In the genomic region with DNA sequence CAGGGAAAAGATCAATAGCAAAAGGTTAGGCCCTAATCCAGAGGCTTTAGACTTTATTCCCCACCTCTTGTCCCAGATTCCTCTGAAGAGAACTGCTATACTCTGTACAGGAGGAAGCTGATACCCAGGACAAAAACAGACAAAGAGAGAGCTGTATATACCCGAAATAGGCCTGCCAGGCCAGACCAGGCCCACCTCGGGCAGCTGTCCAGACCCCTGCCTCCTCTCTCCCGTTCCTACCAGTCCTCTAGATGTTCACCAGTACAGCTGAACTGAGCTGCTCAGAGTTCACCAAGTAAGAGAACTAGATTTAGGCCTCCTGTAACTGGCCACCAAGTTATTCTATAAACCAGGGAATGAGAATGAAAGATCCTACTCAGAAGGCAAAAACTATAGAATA, we compare ENCODE assay signal across 1 cellular context.
TF ChIP-seq lines count a peak whose summit lies in the region.

No MANE protein-coding gene starts in this region.

TF ChIP-seq in GM23338, 12 proteins besides CTCF, POLR2A, EP300 and RAD21 (continued from another document):
- TF ChIP-seq, protein P1, sequence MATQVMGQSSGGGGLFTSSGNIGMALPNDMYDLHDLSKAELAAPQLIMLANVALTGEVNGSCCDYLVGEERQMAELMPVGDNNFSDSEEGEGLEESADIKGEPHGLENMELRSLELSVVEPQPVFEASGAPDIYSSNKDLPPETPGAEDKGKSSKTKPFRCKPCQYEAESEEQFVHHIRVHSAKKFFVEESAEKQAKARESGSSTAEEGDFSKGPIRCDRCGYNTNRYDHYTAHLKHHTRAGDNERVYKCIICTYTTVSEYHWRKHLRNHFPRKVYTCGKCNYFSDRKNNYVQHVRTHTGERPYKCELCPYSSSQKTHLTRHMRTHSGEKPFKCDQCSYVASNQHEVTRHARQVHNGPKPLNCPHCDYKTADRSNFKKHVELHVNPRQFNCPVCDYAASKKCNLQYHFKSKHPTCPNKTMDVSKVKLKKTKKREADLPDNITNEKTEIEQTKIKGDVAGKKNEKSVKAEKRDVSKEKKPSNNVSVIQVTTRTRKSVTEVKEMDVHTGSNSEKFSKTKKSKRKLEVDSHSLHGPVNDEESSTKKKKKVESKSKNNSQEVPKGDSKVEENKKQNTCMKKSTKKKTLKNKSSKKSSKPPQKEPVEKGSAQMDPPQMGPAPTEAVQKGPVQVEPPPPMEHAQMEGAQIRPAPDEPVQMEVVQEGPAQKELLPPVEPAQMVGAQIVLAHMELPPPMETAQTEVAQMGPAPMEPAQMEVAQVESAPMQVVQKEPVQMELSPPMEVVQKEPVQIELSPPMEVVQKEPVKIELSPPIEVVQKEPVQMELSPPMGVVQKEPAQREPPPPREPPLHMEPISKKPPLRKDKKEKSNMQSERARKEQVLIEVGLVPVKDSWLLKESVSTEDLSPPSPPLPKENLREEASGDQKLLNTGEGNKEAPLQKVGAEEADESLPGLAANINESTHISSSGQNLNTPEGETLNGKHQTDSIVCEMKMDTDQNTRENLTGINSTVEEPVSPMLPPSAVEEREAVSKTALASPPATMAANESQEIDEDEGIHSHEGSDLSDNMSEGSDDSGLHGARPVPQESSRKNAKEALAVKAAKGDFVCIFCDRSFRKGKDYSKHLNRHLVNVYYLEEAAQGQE (IDR thresholded peaks at IDR 0.05; ENCODE audit: unreplicated experiment), result no peak
- TF ChIP-seq, protein P2, sequence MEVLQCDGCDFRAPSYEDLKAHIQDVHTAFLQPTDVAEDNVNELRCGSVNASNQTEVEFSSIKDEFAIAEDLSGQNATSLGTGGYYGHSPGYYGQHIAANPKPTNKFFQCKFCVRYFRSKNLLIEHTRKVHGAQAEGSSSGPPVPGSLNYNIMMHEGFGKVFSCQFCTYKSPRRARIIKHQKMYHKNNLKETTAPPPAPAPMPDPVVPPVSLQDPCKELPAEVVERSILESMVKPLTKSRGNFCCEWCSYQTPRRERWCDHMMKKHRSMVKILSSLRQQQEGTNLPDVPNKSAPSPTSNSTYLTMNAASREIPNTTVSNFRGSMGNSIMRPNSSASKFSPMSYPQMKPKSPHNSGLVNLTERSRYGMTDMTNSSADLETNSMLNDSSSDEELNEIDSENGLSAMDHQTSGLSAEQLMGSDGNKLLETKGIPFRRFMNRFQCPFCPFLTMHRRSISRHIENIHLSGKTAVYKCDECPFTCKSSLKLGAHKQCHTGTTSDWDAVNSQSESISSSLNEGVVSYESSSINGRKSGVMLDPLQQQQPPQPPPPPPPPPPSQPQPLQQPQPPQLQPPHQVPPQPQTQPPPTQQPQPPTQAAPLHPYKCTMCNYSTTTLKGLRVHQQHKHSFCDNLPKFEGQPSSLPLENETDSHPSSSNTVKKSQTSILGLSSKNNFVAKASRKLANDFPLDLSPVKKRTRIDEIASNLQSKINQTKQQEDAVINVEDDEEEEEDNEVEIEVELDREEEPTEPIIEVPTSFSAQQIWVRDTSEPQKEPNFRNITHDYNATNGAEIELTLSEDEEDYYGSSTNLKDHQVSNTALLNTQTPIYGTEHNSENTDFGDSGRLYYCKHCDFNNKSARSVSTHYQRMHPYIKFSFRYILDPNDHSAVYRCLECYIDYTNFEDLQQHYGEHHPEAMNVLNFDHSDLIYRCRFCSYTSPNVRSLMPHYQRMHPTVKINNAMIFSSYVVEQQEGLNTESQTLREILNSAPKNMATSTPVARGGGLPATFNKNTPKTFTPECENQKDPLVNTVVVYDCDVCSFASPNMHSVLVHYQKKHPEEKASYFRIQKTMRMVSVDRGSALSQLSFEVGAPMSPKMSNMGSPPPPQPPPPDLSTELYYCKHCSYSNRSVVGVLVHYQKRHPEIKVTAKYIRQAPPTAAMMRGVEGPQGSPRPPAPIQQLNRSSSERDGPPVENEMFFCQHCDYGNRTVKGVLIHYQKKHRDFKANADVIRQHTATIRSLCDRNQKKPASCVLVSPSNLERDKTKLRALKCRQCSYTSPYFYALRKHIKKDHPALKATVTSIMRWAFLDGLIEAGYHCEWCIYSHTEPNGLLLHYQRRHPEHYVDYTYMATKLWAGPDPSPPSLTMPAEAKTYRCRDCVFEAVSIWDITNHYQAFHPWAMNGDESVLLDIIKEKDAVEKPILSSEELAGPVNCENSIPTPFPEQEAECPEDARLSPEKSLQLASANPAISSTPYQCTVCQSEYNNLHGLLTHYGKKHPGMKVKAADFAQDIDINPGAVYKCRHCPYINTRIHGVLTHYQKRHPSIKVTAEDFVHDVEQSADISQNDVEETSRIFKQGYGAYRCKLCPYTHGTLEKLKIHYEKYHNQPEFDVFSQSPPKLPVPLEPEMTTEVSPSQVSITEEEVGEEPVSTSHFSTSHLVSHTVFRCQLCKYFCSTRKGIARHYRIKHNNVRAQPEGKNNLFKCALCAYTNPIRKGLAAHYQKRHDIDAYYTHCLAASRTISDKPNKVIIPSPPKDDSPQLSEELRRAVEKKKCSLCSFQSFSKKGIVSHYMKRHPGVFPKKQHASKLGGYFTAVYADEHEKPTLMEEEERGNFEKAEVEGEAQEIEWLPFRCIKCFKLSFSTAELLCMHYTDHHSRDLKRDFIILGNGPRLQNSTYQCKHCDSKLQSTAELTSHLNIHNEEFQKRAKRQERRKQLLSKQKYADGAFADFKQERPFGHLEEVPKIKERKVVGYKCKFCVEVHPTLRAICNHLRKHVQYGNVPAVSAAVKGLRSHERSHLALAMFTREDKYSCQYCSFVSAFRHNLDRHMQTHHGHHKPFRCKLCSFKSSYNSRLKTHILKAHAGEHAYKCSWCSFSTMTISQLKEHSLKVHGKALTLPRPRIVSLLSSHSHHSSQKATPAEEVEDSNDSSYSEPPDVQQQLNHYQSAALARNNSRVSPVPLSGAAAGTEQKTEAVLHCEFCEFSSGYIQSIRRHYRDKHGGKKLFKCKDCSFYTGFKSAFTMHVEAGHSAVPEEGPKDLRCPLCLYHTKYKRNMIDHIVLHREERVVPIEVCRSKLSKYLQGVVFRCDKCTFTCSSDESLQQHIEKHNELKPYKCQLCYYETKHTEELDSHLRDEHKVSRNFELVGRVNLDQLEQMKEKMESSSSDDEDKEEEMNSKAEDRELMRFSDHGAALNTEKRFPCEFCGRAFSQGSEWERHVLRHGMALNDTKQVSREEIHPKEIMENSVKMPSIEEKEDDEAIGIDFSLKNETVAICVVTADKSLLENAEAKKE (CRISPR knock-in tag; IDR thresholded peaks at IDR 0.05), result no peak
- TF ChIP-seq EZH2 (IDR thresholded peaks at IDR 0.05; ENCODE audit: low read depth, unreplicated experiment) (no peak), CREB1 (CRISPR knock-in tag; IDR thresholded peaks at IDR 0.05; ENCODE audit: low read depth) (no peak), ZNF331 (CRISPR knock-in tag; IDR thresholded peaks at IDR 0.05; ENCODE audit: low read depth) (no peak)
